ENCODE assay signal across 24 cellular contexts in genomic region chr12:67833602-67834001, GRCh38.
"Had no signal": no experiment of that assay in that cellular context is flagged by ENCODE, and none has a peak within 500 bp of the region (broad histone marks: within the 10 kb centered on the region; RNA-seq: fewer than 3 reads in every experiment).

No MANE protein-coding gene starts in this region.

- H3K27me3 ChIP-seq: neutrophil, pancreas, right lobe of liver, sigmoid colon, stomach, thyroid gland, tibial nerve, upper lobe of right lung, uterus had no signal

- FAIRE-seq: pancreas, small intestine had no signal

- ATAC-seq: naive thymus-derived CD8-positive, alpha-beta T cell; natural killer cell treated with Interleukin-12 subunit alpha and Interleukin-12 subunit beta and Interleukin-15 and Interleukin-18, amount 100 ng/mL, for 72 hours; pancreas; right cardiac atrium; right lobe of liver; stimulated activated effector memory CD8-positive, alpha-beta T cell treated with anti-CD3 and anti-CD28 coated beads, Interleukin-12 subunit alpha, Interleukin-12 subunit beta, amount 100 ng/mL, for 72 hours; stimulated activated naive B cell treated with anti-CD40 and anti-IgM and Interleukin-4, amounts not matched to agents 10 μg/mL and 1 μg/mL and 100 μg/mL, for 72 hours; upper lobe of right lung had no signal

- H3K4me3 ChIP-seq: pancreas, prostate gland, right lobe of liver, sigmoid colon, stomach, thoracic aorta, thyroid gland, tibial nerve, upper lobe of right lung, uterus had no signal

- H3K4me1 ChIP-seq: pancreas, prostate gland, right lobe of liver, thyroid gland, upper lobe of right lung, uterus had no signal

- H3K27ac ChIP-seq: neutrophil, pancreas, prostate gland, right lobe of liver, sigmoid colon, stomach, thoracic aorta, thyroid gland, tibial nerve, upper lobe of right lung, uterus had no signal

- H3K9me3 ChIP-seq: neutrophil, pancreas, prostate gland, right lobe of liver, sigmoid colon, stomach, thoracic aorta, thyroid gland, upper lobe of right lung had no signal

- H3K36me3 ChIP-seq: neutrophil, pancreas, prostate gland, right lobe of liver, sigmoid colon, stomach, thoracic aorta, thyroid gland, tibial nerve, upper lobe of right lung, uterus had no signal

- DNase-seq: naive thymus-derived CD8-positive, alpha-beta T cell; nephron progenitor cell; nucleus accumbens; pancreas; right cardiac atrium; right lobe of liver; sigmoid colon; small intestine; stimulated activated CD4-positive, alpha-beta T cell treated with anti-CD3 and anti-CD28 coated beads, Interleukin-15, amount 100 ng/mL, for 24 hours; stimulated activated CD4-positive, alpha-beta T cell treated with anti-CD3 and anti-CD28 coated beads, Interleukin-2, amount 100 ng/mL, for 24 hours; stimulated activated CD4-positive, alpha-beta T cell treated with anti-CD3 and anti-CD28 coated beads, Interleukin-2, amount 100 ng/mL, for 48 hours; stimulated activated CD4-positive, alpha-beta T cell treated with anti-CD3 and anti-CD28 coated beads, Interleukin-4, amount 100 ng/mL, for 24 hours; stimulated activated naive B cell treated with anti-CD40 and anti-IgM and Interleukin-4, amounts not matched to agents 10 μg/mL and 1 μg/mL and 100 μg/mL, for 72 hours; stimulated activated naive CD4-positive, alpha-beta T cell treated with Interleukin-2 at 50 U/mL for 16 hours; stomach; thyroid gland; upper lobe of right lung; uterus had no signal
